ENCODE assay signal across 26 cellular contexts in the genomic region with DNA sequence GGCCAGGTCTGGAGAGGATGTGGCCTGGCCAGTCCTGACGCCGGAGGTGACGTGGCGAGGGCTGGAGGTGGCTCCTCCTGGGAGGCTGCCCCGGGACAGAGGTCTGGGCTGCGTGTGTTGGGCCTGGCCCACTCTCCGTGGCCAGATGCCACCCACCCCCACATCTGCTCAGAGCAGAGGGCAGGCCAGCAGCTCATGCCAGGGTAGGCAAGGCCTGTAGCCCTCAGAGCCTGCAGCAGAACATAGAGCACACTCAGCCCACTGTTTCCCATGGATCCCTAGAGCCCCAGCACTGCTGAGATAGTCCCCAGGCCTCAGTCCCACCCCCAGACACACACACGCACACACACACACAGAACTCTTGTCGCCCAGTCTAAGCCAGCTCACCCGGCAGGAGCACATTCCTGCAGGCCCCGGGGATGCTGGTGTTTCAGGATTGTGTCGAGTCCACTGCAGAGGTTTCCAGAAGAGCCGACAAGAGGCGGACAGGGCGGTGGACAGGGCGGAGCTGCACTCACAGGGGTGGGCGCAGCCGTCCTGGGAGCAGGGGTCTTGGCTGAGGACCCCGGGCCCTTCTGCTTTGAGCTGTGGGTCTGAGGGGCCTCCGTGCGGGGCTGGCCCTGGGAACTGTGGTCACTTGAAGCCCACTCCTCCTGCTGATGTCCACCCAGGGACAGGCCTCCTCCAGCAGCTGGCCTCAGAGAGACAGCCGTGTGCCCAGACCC. TPM values are rescaled to one million over a fixed set of nuclear protein-coding genes. Genes with fewer than 3 reads are reported as not detected.
A peak's percentile ranks its signal among the peaks of the same experiment; 100 is the strongest.
DNase-seq lines count a peak whose midpoint lies in the region; ATAC-seq and TF ChIP-seq lines count a peak whose summit lies in the region.
"Had no signal": no experiment of that assay in that cellular context is flagged by ENCODE, and none has a peak within 500 bp of the region (broad histone marks: within the 10 kb centered on the region; RNA-seq: fewer than 3 reads in every experiment).

No MANE protein-coding gene starts in this region.

- H3K4me1 ChIP-seq in left ventricle myocardium inferior (peaks cover 14% of the 10 kb centered on the region), neuronal stem cell (ENCODE audit: control insufficient read depth in 2 of 2, insufficient read depth in 1 of 2, low read depth in 1 of 2, low read length in 2 of 2) (peaks cover 13 to 18% of the 10 kb centered on the region in 2 donors)
- H3K4me1 ChIP-seq: breast epithelium, uterus had no signal

- peak overlapping the region; percentile 99 for H2AK5ac ChIP-seq in neuronal stem cell (ENCODE audit: low read depth, low read length)

- H2BK12ac ChIP-seq in neuronal stem cell (ENCODE audit: low read length) = peak overlapping the region; percentile 99

- H3K23ac ChIP-seq in neuronal stem cell (ENCODE audit: low read depth, low read length, poor library complexity) = peak overlapping the region; percentile 73

- H2BK120ac ChIP-seq in neuronal stem cell (ENCODE audit: low read depth, low read length) = peak overlapping the region; percentile 89

- H3K36me3 ChIP-seq in left ventricle myocardium inferior = no peaks in the 10 kb centered on the region
- no peaks in the 10 kb centered on the region for H3K36me3 ChIP-seq in neuronal stem cell (replicated peaks in 1 of 2; ENCODE audit: control insufficient read depth in 2 of 2, insufficient read depth in 2 of 2, low read length in 2 of 2)
- H3K36me3 ChIP-seq: breast epithelium, MG63, uterus had no signal

- intact Hi-C loops in left ventricle myocardium inferior (cut with micrococcal nuclease) = no loop called here

- H3K27me3 Mint-ChIP-seq in brain = peaks cover 3% of the 10 kb centered on the region

- H3K9me3 ChIP-seq in left ventricle myocardium inferior (replicated peaks) = no peaks in the 10 kb centered on the region
- peaks cover 0 to 3% of the 10 kb centered on the region in 2 donors for H3K9me3 ChIP-seq in neuronal stem cell (replicated peaks in 1 of 2; ENCODE audit: control insufficient read depth in 2 of 2, insufficient read depth in 1 of 2, low read depth in 1 of 2, low read length in 2 of 2)
- H3K9me3 ChIP-seq: breast epithelium, MG63, uterus had no signal

- no peaks in the 10 kb centered on the region for H3K79me1 ChIP-seq in neuronal stem cell (ENCODE audit: low read depth, low read length)

- WGBS in neuronal stem cell (ENCODE audit: extremely low coverage in 2 of 2, insufficient read length in 2 of 2, insufficient replicate concordance in 1 of 2), 2 donors = no CpG with 5 or more reads among the region's 22 CpGs

- peak overlapping the region in 3 of 5 experiments; percentile 16 to 90 (median 55) for H3K27ac Mint-ChIP-seq in brain
- H3K27ac Mint-ChIP-seq: IgD-negative memory B cell; T-helper 2 cell treated with Interferon-gamma antibody and Interleukin-4, amounts not matched to agents 5 μg/mL and 100 μg/mL, for 36 hours; WTC11 had no signal

- no peaks in the 10 kb centered on the region for H3K36me3 Mint-ChIP-seq in brain
- H3K36me3 Mint-ChIP-seq: IgD-negative memory B cell, WTC11 had no signal

- H3K4ac ChIP-seq in neuronal stem cell (ENCODE audit: low read length) = peak overlapping the region; percentile 66

- no peak overlapping the region for H3K4me3 Mint-ChIP-seq in brain
- H3K4me3 Mint-ChIP-seq: T-helper 2 cell treated with Interferon-gamma antibody and Interleukin-4, amounts not matched to agents 5 μg/mL and 100 μg/mL, for 36 hours; WTC11 had no signal

- DNase-seq in AG10803 (ENCODE audit: low read depth) = peak; percentile 7
- peak; percentile 36 for DNase-seq in left ventricle myocardium inferior
- no peak for DNase-seq in neuronal stem cell (ENCODE audit: low spot score)
- DNase-seq in DMS 273 treated with DMSO at 0.1 percent for 48 hours (lab: John Stamatoyannopoulos, UW) = no peak
- DNase-seq in NCI-H69 (lab: John Stamatoyannopoulos, UW) = no peak
- DNase-seq: activated CD4-positive, alpha-beta T cell treated with anti-CD3 and anti-CD28 coated beads, Interleukin-2, amount 50 U/mL, for 4 hours; activated effector memory CD4-positive, alpha-beta T cell treated with anti-CD3 and anti-CD28 coated beads, Interleukin-2, amount 50 U/mL, for 16 hours; C1 segment of cervical spinal cord; Calu3; EL; MG63; NCI-H1436; NCI-H510A; NK-92 treated with Interleukin-12 subunit alpha and Interleukin-12 subunit beta, amount 100 ng/mL, for 24 hours; stimulated activated CD8-positive, alpha-beta memory T cell treated with anti-CD3 and anti-CD28 coated beads, Interleukin-4, amount 100 ng/mL, for 48 hours; uterus had no signal

- H2BK5ac ChIP-seq in neuronal stem cell (ENCODE audit: low read length) = peak overlapping the region; percentile 93

- no peak overlapping the region for H3K27ac ChIP-seq in left ventricle myocardium inferior (replicated peaks)
- H3K27ac ChIP-seq in neuronal stem cell (replicated peaks; ENCODE audit: low read length) = no peak overlapping the region
- H3K27ac ChIP-seq: uterus had no signal

- peaks cover 37% of the 10 kb centered on the region for H3K27me3 ChIP-seq in left ventricle myocardium inferior (ENCODE audit: low read depth)
- peaks cover 0 to 38% (median 0%) of the 10 kb centered on the region in 3 experiments for H3K27me3 ChIP-seq in neuronal stem cell (ENCODE audit: control insufficient read depth in 3 of 3, insufficient read depth in 3 of 3, low read depth in 1 of 3, low read length in 3 of 3)
- H3K27me3 ChIP-seq: uterus had no signal

- no peaks in the 10 kb centered on the region for H3K9me3 Mint-ChIP-seq in brain
- H3K9me3 Mint-ChIP-seq: IgD-negative memory B cell; T-helper 2 cell treated with Interferon-gamma antibody and Interleukin-4, amounts not matched to agents 5 μg/mL and 100 μg/mL, for 36 hours; WTC11 had no signal

- H3K4me1 Mint-ChIP-seq in brain = peaks cover 37% of the 10 kb centered on the region
- H3K4me1 Mint-ChIP-seq: IgD-negative memory B cell, WTC11 had no signal

- ATAC-seq in GM19452 (IDR thresholded peaks at IDR 0.05; ENCODE audit: unreplicated experiment) (no peak), GM19324 (IDR thresholded peaks at IDR 0.05; ENCODE audit: low FRiP score, unreplicated experiment) (no peak)
- ATAC-seq: WTC11 had no signal

- H3K9ac ChIP-seq in neuronal stem cell (ENCODE audit: low read depth, low read length, poor library complexity) = peak overlapping the region; percentile 77

- no peak for TF ChIP-seq CTCF in AG10803 (conservative IDR thresholded peaks at IDR 0.05; ENCODE audit: low read length)
- no peak for TF ChIP-seq CTCF in brain (conservative IDR thresholded peaks at IDR 0.05)
- TF ChIP-seq CTCF in left ventricle myocardium inferior (IDR thresholded peaks at IDR 0.05; ENCODE audit: borderline replicate concordance) = no peak

- no peak overlapping the region for H3K4me3 ChIP-seq in AG10803 (ENCODE audit: low read length)
- H3K4me3 ChIP-seq in left ventricle myocardium inferior = no peak overlapping the region
- H3K4me3 ChIP-seq in neuronal stem cell (ENCODE audit: low read length in 2 of 2) = peak overlapping the region in 1 of 2 donors; percentile 13
- H3K4me3 ChIP-seq: breast epithelium, lung, MG63, uterus had no signal

- peak overlapping the region; percentile 20 for H2AFZ ChIP-seq in neuronal stem cell (ENCODE audit: low read length)

- peak overlapping the region; percentile 98 for H2BK15ac ChIP-seq in neuronal stem cell (ENCODE audit: low read length)

- H4K91ac ChIP-seq in neuronal stem cell (ENCODE audit: low read depth, low read length, poor library complexity) = peak overlapping the region; percentile 92

- no peak overlapping the region for H3K4me2 ChIP-seq in neuronal stem cell (ENCODE audit: insufficient read depth, low read length, poor library complexity, severe bottlenecking)

- H3K14ac ChIP-seq in neuronal stem cell (ENCODE audit: low read length) = peak overlapping the region; percentile 97

- peak overlapping the region; percentile 92 for H4K8ac ChIP-seq in neuronal stem cell (ENCODE audit: low read depth, low read length)

- peak overlapping the region; percentile 94 for H3K18ac ChIP-seq in neuronal stem cell (ENCODE audit: low read length)

RNA-seq across cellular contexts. Expression of a gene that starts 33.4 kb away (rescaled TPM):
- 44.8 TPM for polyA plus RNA-seq in brain (ENCODE audit: insufficient read depth, low read depth, low replicate concordance)
- total RNA-seq in left ventricle myocardium inferior = 0.96 TPM
- polyA plus RNA-seq in neuronal stem cell (2013, experiment 1 of 2) = 5.1 TPM
- polyA plus RNA-seq in neuronal stem cell (2013, experiment 2 of 2) = 5.2 TPM
- total RNA-seq: fibroblast of villous mesenchyme, RPMI7951 had no signal

RNA-seq across cellular contexts. Expression of a gene that starts 44.1 kb away (rescaled TPM):
- 21.5 TPM for polyA plus RNA-seq in brain (ENCODE audit: insufficient read depth, low read depth, low replicate concordance)
- total RNA-seq in left ventricle myocardium inferior = 6.6 TPM
- 6.9 TPM for polyA plus RNA-seq in neuronal stem cell (2013, experiment 1 of 2)
- polyA plus RNA-seq in neuronal stem cell (2013, experiment 2 of 2) = 6.7 TPM

RNA-seq across cellular contexts. Expression of a gene that starts 57.6 kb away (rescaled TPM):
- not detected for polyA plus RNA-seq in brain (ENCODE audit: insufficient read depth, low read depth, low replicate concordance)
- total RNA-seq in left ventricle myocardium inferior = 22.6 TPM
- not detected for polyA plus RNA-seq in neuronal stem cell (2013, experiment 1 of 2)
- polyA plus RNA-seq in neuronal stem cell (2013, experiment 2 of 2) = not detected
- total RNA-seq: breast epithelium, Calu3, fibroblast of villous mesenchyme, RPMI7951, uterus had no signal
- polyA plus RNA-seq: IgD-negative memory B cell, lung had no signal

Comparison
In these comparisons a context has a peak if more than half of its experiments do, and no peak if none do; other contexts are left out.
1. DNase-seq: peak in AG10803 (single experiment) and left ventricle myocardium inferior (single experiment); none in neuronal stem cell (single experiment), DMS 273 treated with DMSO at 0.1 percent for 48 hours (single experiment) and NCI-H69 (single experiment).